10 cellular contexts compared by ENCODE assay signal in genomic region chr15:40238481-40238926, GRCh38. TPM values are rescaled to one million over a fixed set of nuclear protein-coding genes. Genes with fewer than 3 reads are reported as not detected.
A peak's percentile ranks its signal among the peaks of the same experiment; 100 is the strongest.
DNase-seq lines count a peak whose midpoint lies in the region; ATAC-seq and TF ChIP-seq lines count a peak whose summit lies in the region.
"Had no signal": no experiment of that assay in that cellular context is flagged by ENCODE, and none has a peak within 500 bp of the region (broad histone marks: within the 10 kb centered on the region; RNA-seq: fewer than 3 reads in every experiment).

No MANE protein-coding gene starts in this region.

- H3K9me3 Mint-ChIP-seq in activated naive CD4-positive, alpha-beta T cell treated with anti-CD3 and anti-CD28 coated beads, Interleukin-2, amount 50 U/mL, for 24 hours = no peaks in the 10 kb centered on the region
- no peaks in the 10 kb centered on the region for H3K9me3 Mint-ChIP-seq in activated naive CD4-positive, alpha-beta T cell treated with anti-CD3 and anti-CD28 coated beads, Interleukin-2, amount 10 ng/mL, durations not matched to agents 7 days and 5 days
- H3K9me3 Mint-ChIP-seq: activated CD4-positive, alpha-beta memory T cell treated with anti-CD3 and anti-CD28 coated beads for 36 hours had no signal

- peak overlapping the region; percentile 23 for H3K4me3 Mint-ChIP-seq in activated naive CD4-positive, alpha-beta T cell treated with anti-CD3 and anti-CD28 coated beads, Interleukin-2, amount 50 U/mL, for 24 hours
- no peak overlapping the region for H3K4me3 Mint-ChIP-seq in activated naive CD4-positive, alpha-beta T cell treated with anti-CD3 and anti-CD28 coated beads, Interleukin-2, amount 10 ng/mL, durations not matched to agents 7 days and 5 days
- H3K4me3 Mint-ChIP-seq: activated CD4-positive, alpha-beta memory T cell treated with anti-CD3 and anti-CD28 coated beads for 36 hours had no signal

- TF ChIP-seq CTCF in astrocyte of the spinal cord (IDR thresholded peaks at IDR 0.05; ENCODE audit: low read depth, low read length) = no peak
- TF ChIP-seq CTCF in thyroid gland (IDR thresholded peaks at IDR 0.05) = no peak

- WGBS in thyroid gland, 2 donors = 29 to 34% methylated on average over 6 of the region's 6 CpGs

- H3K27me3 ChIP-seq in thyroid gland = no peaks in the 10 kb centered on the region

- peak overlapping the region in 2 of 3 donors; percentile 67 to 83 for H3K27ac ChIP-seq in thyroid gland

- no peaks in the 10 kb centered on the region for H3K36me3 ChIP-seq in thyroid gland

- in situ Hi-C loops in astrocyte of the spinal cord (cut with HindIII; ENCODE audit: low sequenced_read_pairs) = no loop called here

- H3K27ac Mint-ChIP-seq in activated naive CD4-positive, alpha-beta T cell treated with anti-CD3 and anti-CD28 coated beads, Interleukin-2, amount 50 U/mL, for 24 hours = peak overlapping the region; percentile 41
- no peak overlapping the region for H3K27ac Mint-ChIP-seq in activated naive CD4-positive, alpha-beta T cell treated with anti-CD3 and anti-CD28 coated beads, Interleukin-2, amount 10 ng/mL, durations not matched to agents 7 days and 5 days
- H3K27ac Mint-ChIP-seq: activated CD4-positive, alpha-beta memory T cell treated with anti-CD3 and anti-CD28 coated beads for 36 hours had no signal

- peaks cover 11% of the 10 kb centered on the region for H3K4me1 Mint-ChIP-seq in activated naive CD4-positive, alpha-beta T cell treated with anti-CD3 and anti-CD28 coated beads, Interleukin-2, amount 50 U/mL, for 24 hours
- peaks cover 16% of the 10 kb centered on the region for H3K4me1 Mint-ChIP-seq in activated naive CD4-positive, alpha-beta T cell treated with anti-CD3 and anti-CD28 coated beads, Interleukin-2, amount 10 ng/mL, durations not matched to agents 7 days and 5 days

- ATAC-seq in left colon = peak; percentile 16

- peaks cover 15% of the 10 kb centered on the region for H3K27me3 Mint-ChIP-seq in activated naive CD4-positive, alpha-beta T cell treated with anti-CD3 and anti-CD28 coated beads, Interleukin-2, amount 50 U/mL, for 24 hours
- peaks cover 60% of the 10 kb centered on the region for H3K27me3 Mint-ChIP-seq in activated naive CD4-positive, alpha-beta T cell treated with anti-CD3 and anti-CD28 coated beads, Interleukin-2, amount 10 ng/mL, durations not matched to agents 7 days and 5 days

- intact Hi-C loops in left colon (cut with DNase I, micrococcal nuclease) (no loop called here), thyroid gland (cut with DNase I) (no loop called here)

- H3K4me3 ChIP-seq in astrocyte of the spinal cord (ENCODE audit: low read depth, low read length) = peak overlapping the region; percentile 29
- peak overlapping the region in 1 of 3 donors; percentile 21 for H3K4me3 ChIP-seq in thyroid gland (replicated peaks in 1 of 3)

- peaks cover 23 to 27% of the 10 kb centered on the region in 2 donors for H3K4me1 ChIP-seq in thyroid gland

- CTCF ChIA-PET in activated naive CD4-positive, alpha-beta T cell treated with anti-CD3 and anti-CD28 coated beads, Interleukin-2, amount 10 ng/mL, durations not matched to agents 7 days and 5 days (lab: Charles Lee) = interaction anchor here (0.6 to 5.2 kb wide), 3 partner anchors 21 to 235 kb away, joined by 3 to 26 read pairs (median 7); no protein-coding TSS in a partner anchor

- H3K36me3 Mint-ChIP-seq in activated naive CD4-positive, alpha-beta T cell treated with anti-CD3 and anti-CD28 coated beads, Interleukin-2, amount 50 U/mL, for 24 hours = peaks cover 2% of the 10 kb centered on the region
- no peaks in the 10 kb centered on the region for H3K36me3 Mint-ChIP-seq in activated naive CD4-positive, alpha-beta T cell treated with anti-CD3 and anti-CD28 coated beads, Interleukin-2, amount 10 ng/mL, durations not matched to agents 7 days and 5 days
- H3K36me3 Mint-ChIP-seq: activated CD4-positive, alpha-beta memory T cell treated with anti-CD3 and anti-CD28 coated beads for 36 hours had no signal

- no peaks in the 10 kb centered on the region for H3K9me3 ChIP-seq in thyroid gland

- DNase-seq in activated naive CD4-positive, alpha-beta T cell treated with Interleukin-2 at 50 U/mL for 16 hours = no peak
- no peak for DNase-seq in astrocyte of the spinal cord (ENCODE audit: low read depth, low spot score)
- no peak for DNase-seq in left colon
- DNase-seq in thyroid gland = peak; percentile 44 to 54
- DNase-seq in activated naive CD4-positive, alpha-beta T cell treated with anti-CD3 and anti-CD28 coated beads, Interleukin-2, amount 10 ng/mL, durations not matched to agents 7 days and 5 days = no peak
- DNase-seq in iPS-NIHi7 (ENCODE audit: extremely low spot score) = no peak
- no peak for DNase-seq in stimulated activated CD8-positive, alpha-beta memory T cell treated with anti-CD3 and anti-CD28 coated beads, Interleukin-4, amount 100 ng/mL, for 48 hours

- no peak for TF ChIP-seq POLR2A in thyroid gland (IDR thresholded peaks at IDR 0.05)

RNA-seq across cellular contexts. Expression of gene PAK6, which starts 0.4 kb away (rescaled TPM):
- total RNA-seq in left colon (1 to 10 TPM; 2.5 to 3.2 TPM), thyroid gland (10 to 100 TPM; 33.9 to 63.4 (median 43.9) TPM)

RNA-seq across cellular contexts. Expression of gene ANKRD63, which starts 44.4 kb away (rescaled TPM):
- total RNA-seq in left colon = not detected
- 1 to 10 TPM in 1 of 4 donors, not detected in 3; 2.1 TPM for total RNA-seq in thyroid gland
- total RNA-seq: activated CD4-positive, alpha-beta memory T cell treated with anti-CD3 and anti-CD28 coated beads for 36 hours; M059J had no signal

Comparison
In these comparisons a context has a peak if more than half of its experiments do, and no peak if none do; other contexts are left out.
1. DNase-seq: peak in thyroid gland (2 of 2); none in activated naive CD4-positive, alpha-beta T cell treated with Interleukin-2 at 50 U/mL for 16 hours (single experiment), astrocyte of the spinal cord (single experiment), left colon (0 of 2), activated naive CD4-positive, alpha-beta T cell treated with anti-CD3 and anti-CD28 coated beads, Interleukin-2, amount 10 ng/mL, durations not matched to agents 7 days and 5 days (single experiment), iPS-NIHi7 (single experiment) and stimulated activated CD8-positive, alpha-beta memory T cell treated with anti-CD3 and anti-CD28 coated beads, Interleukin-4, amount 100 ng/mL, for 48 hours (single experiment).
2. RNA of gene PAK6, which starts 0.4 kb away (total RNA-seq): 33.9 to 63.4 TPM in thyroid gland; 2.5 to 3.2 TPM in left colon; every median in the first group is over 4 times any median in the second.